In genomic region chr9:135794361-135794885, GRCh38 we compare ENCODE assay signal across 8 cellular contexts.
"Had no signal": no experiment of that assay in that cellular context is flagged by ENCODE, and none has a peak within 500 bp of the region (broad histone marks: within the 10 kb centered on the region; RNA-seq: fewer than 3 reads in every experiment).

No MANE protein-coding gene starts in this region.

- H3K27ac ChIP-seq: GM23248, HL-60 had no signal

- H3K4me3 Mint-ChIP-seq: H9, IgD-negative memory B cell had no signal

- H2AFZ ChIP-seq: GM23248 had no signal

- H3K27ac Mint-ChIP-seq: IgD-negative memory B cell had no signal

- H3K4me1 Mint-ChIP-seq: IgD-negative memory B cell had no signal

- H3K9me3 Mint-ChIP-seq: H9, IgD-negative memory B cell had no signal

- ATAC-seq: HepG2 had no signal

- H3K4me3 ChIP-seq: GM23248 had no signal

- H3K9ac ChIP-seq: GM23248 had no signal

- DNase-seq: GM23248, GOT3, H9, HCEC 1CT, KBM-7 had no signal
